ENCODE assay signal across 8 cellular contexts in genomic region chr14:21098134-21098891, GRCh38. TPM values are rescaled to one million over a fixed set of nuclear protein-coding genes. Genes with fewer than 3 reads are reported as not detected.
DNase-seq lines count a peak whose midpoint lies in the region; ATAC-seq and TF ChIP-seq lines count a peak whose summit lies in the region.

TSS of gene ZNF219 (minus strand) at chr14:21098655. CDS start at chr14:21093591, 5,064 bp downstream.

- H3K36me3 ChIP-seq in OCI-LY3 (replicated peaks; ENCODE audit: low read depth, low read length) (no peaks in the 10 kb centered on the region), ascending aorta (no peaks in the 10 kb centered on the region), ovary (no peaks in the 10 kb centered on the region)

- in situ Hi-C loops in GM13976 (cut with MboI; ENCODE audit: low sequenced_read_pairs, unreplicated experiment) = loop anchor here (10.0 kb wide), 1 partner anchor 84 kb away; no protein-coding TSS in a partner anchor

- POLR2A ChIA-PET in AG04449 (lab: Yijun Ruan, JAX) = interaction anchor here (1.2 to 1.6 kb wide), 2 partner anchors 14 to 28 kb away, joined by 4 to 6 read pairs; partner anchors contain the start of gene ARHGEF40

- H3K27ac ChIP-seq in OCI-LY3 (ENCODE audit: low read length) (no peak within 1 kb of the TSS), ascending aorta (peak within 1 kb of the TSS; percentile 92 to 96), ovary (peak within 1 kb of the TSS; percentile 87 to 100)

- peak within 1 kb of the TSS; percentile 69 for H3K4me3 ChIP-seq in AG04449 (ENCODE audit: low read depth, low read length)
- H3K4me3 ChIP-seq in OCI-LY3 (ENCODE audit: low read length) = peak within 1 kb of the TSS; percentile 94
- H3K4me3 ChIP-seq in ascending aorta = peak within 1 kb of the TSS; percentile 80 to 94
- peak within 1 kb of the TSS; percentile 71 for H3K4me3 ChIP-seq in ovary

- H3K4me1 ChIP-seq in OCI-LY3 (ENCODE audit: low read length) (peaks cover 23% of the 10 kb centered on the region), ascending aorta (peaks cover 3 to 10% of the 10 kb centered on the region in 2 donors), ovary (ENCODE audit: insufficient read depth) (peaks cover 2% of the 10 kb centered on the region)

- H3K4me2 ChIP-seq in OCI-LY3 (ENCODE audit: low read length) = peak within 1 kb of the TSS; percentile 89

- intact Hi-C loops in ascending aorta (cut with DNase I) = loop anchor here (5.0 to 10.0 kb wide), 2 partner anchors 484 to 756 kb away; partner anchors contain the start of gene PARP2
- intact Hi-C loops in left cardiac atrium (cut with DNase I) = no loop called here
- intact Hi-C loops in ovary (cut with DNase I) = loop anchor here in 1 of 4 donors (10.0 kb wide), 1 partner anchor 414 kb away; the partner anchor contains the start of genes ANG and RNASE4

- H3K27me3 ChIP-seq in OCI-LY3 (ENCODE audit: low read depth, low read length) = no peaks in the 10 kb centered on the region
- H3K27me3 ChIP-seq in ascending aorta = no peaks in the 10 kb centered on the region
- no peaks in the 10 kb centered on the region for H3K27me3 ChIP-seq in ovary

- no peaks in the 10 kb centered on the region for H3K9me3 ChIP-seq in OCI-LY3 (ENCODE audit: insufficient read depth, low read length)
- no peaks in the 10 kb centered on the region for H3K9me3 ChIP-seq in ascending aorta
- H3K9me3 ChIP-seq in ovary = no peaks in the 10 kb centered on the region

- H4K20me1 ChIP-seq in OCI-LY3 (ENCODE audit: insufficient read depth, low read length) = no peaks in the 10 kb centered on the region

- H3K9ac ChIP-seq in OCI-LY3 (ENCODE audit: low read length) = peak within 1 kb of the TSS; percentile 79

- DNase-seq in AG04449 (ENCODE audit: low read depth, low spot score) (no peak), GM13976 (ENCODE audit: low spot score) (peak; percentile 57), ascending aorta (ENCODE audit: low spot score in 2 of 2) (peak in 1 of 2 donors; percentile 82), left cardiac atrium (peak; percentile 75), ovary (peak; percentile 69 to 82 (median 79))

- no peak for TF ChIP-seq POLR2A in ovary (IDR thresholded peaks at IDR 0.05)

- TF ChIP-seq EP300 in ovary (IDR thresholded peaks at IDR 0.05) = no peak

- 0 to 4% (median 1%) methylated on average over 12 to 67 of the region's 87 CpGs for whole genome bisulfite sequencing in ovary, 3 donors

- ATAC-seq in left cardiac atrium = peak; percentile 55 to 57
- no peak for ATAC-seq in HG02763 (IDR thresholded peaks at IDR 0.05; ENCODE audit: unreplicated experiment)
- ATAC-seq in GM21515 (IDR thresholded peaks at IDR 0.05; ENCODE audit: unreplicated experiment) = no peak

- H3K79me2 ChIP-seq in OCI-LY3 (ENCODE audit: low read length) = no peaks in the 10 kb centered on the region

- TF ChIP-seq CTCF in AG04449 (IDR thresholded peaks at IDR 0.05; ENCODE audit: insufficient read depth, low read length, missing control alignments) = no peak
- no peak for TF ChIP-seq CTCF in GM13976 (IDR thresholded peaks at IDR 0.05; ENCODE audit: borderline replicate concordance, control extremely low read depth, extremely low read depth, insufficient read depth, missing control alignments)
- no peak for TF ChIP-seq CTCF in OCI-LY3 (IDR thresholded peaks at IDR 0.05; ENCODE audit: low read depth, low read length)
- no peak for TF ChIP-seq CTCF in ascending aorta (IDR thresholded peaks at IDR 0.05)
- no peak for TF ChIP-seq CTCF in ovary (IDR thresholded peaks at IDR 0.05)

- H2AFZ ChIP-seq in OCI-LY3 (ENCODE audit: low read depth, low read length) = peak within 1 kb of the TSS; percentile 74

- CTCF ChIA-PET in AG04449 (lab: Yijun Ruan, JAX) = interaction anchor here (0.6 to 7.8 kb wide), 8 partner anchors 7 to 127 kb away, joined by 3 to 325 read pairs (median 91); partner anchors contain the start of genes ARHGEF40 and TMEM253

RNA-seq across cellular contexts. Expression of gene ZNF219, which starts in this region (rescaled TPM):
- total RNA-seq in ascending aorta = 62.9 TPM
- 10 to 100 TPM; 38.3 to 44.4 TPM for total RNA-seq in left cardiac atrium
- total RNA-seq in ovary = 10 to 100 TPM; 27.7 to 60.9 (median 33.4) TPM
- polyA plus RNA-seq in ovary = 10 to 100 TPM in 1 of 2 donors, 1 to 10 TPM in 1; 4.8 to 31.0 TPM

Comparison
In these comparisons a context has a peak if more than half of its experiments do, and no peak if none do; other contexts are left out.
1. ATAC-seq: peak in left cardiac atrium (2 of 2); none in HG02763 (single experiment) and GM21515 (single experiment).
2. Peak in every context shown above with its lines, with median percentiles within 50 percentile points of each other: H3K4me3 ChIP-seq.